In genomic region chr7:104271948-104272347, GRCh38 we compare ENCODE assay signal across 33 cellular contexts. TPM values are rescaled to one million over a fixed set of nuclear protein-coding genes. Genes with fewer than 3 reads are reported as not detected.
"Had no signal": no experiment of that assay in that cellular context is flagged by ENCODE, and none has a peak within 500 bp of the region (broad histone marks: within the 10 kb centered on the region; RNA-seq: fewer than 3 reads in every experiment).

No MANE protein-coding gene starts in this region.

- H3K27me3 ChIP-seq: body of pancreas, brain microvascular endothelial cell, breast epithelium had no signal

- H3K27ac ChIP-seq: adrenal gland, body of pancreas, brain microvascular endothelial cell, breast epithelium had no signal

- H3K9me3 ChIP-seq: adrenal gland, body of pancreas had no signal

- DNase-seq: activated B cell treated with CpG ODN at 0.5 μM for 24 hours; activated CD4-positive, alpha-beta memory T cell treated with anti-CD3 and anti-CD28 coated beads for 36 hours; activated CD4-positive, alpha-beta T cell treated with anti-CD3 and anti-CD28 coated beads for 4 hours; activated CD4-positive, alpha-beta T cell treated with anti-CD3 and anti-CD28 coated beads, Interleukin-2, amount 10 ng/mL, durations not matched to agents 24 days and 14 days; activated CD4-positive, alpha-beta T cell treated with anti-CD3 and anti-CD28 coated beads, Interleukin-2, amount 50 U/mL, for 1 hour; activated CD4-positive, alpha-beta T cell treated with anti-CD3 and anti-CD28 coated beads, Interleukin-2, amount 50 U/mL, for 4 hours; activated CD4-positive, CD25-positive, alpha-beta regulatory T cell treated with anti-CD3 and anti-CD28 coated beads, Interleukin-2, amount 50 U/mL, for 72 hours; activated CD8-positive, alpha-beta memory T cell treated with anti-CD3 and anti-CD28 coated beads, Interleukin-2, amount 50 U/mL, for 48 hours; activated CD8-positive, alpha-beta T cell treated with anti-CD3 and anti-CD28 coated beads for 36 hours; activated effector memory CD4-positive, alpha-beta T cell treated with Interleukin-2 at 50 U/mL for 16 hours; activated gamma-delta T cell treated with Interleukin-2 at 50 U/mL for 16 hours; activated naive CD4-positive, alpha-beta T cell; activated naive CD4-positive, alpha-beta T cell treated with anti-CD3 and anti-CD28 coated beads for 36 hours; activated naive CD4-positive, alpha-beta T cell treated with anti-CD3 and anti-CD28 coated beads, Interleukin-2, amount 50 U/mL, for 16 hours; activated naive CD8-positive, alpha-beta T cell treated with anti-CD3 and anti-CD28 coated beads for 36 hours; activated T-cell treated with anti-CD3 and anti-CD28 coated beads, Interleukin-2, amount 50 U/mL, for 24 hours; activated T-cell treated with anti-CD3 and anti-CD28 coated beads, Interleukin-2, amount 50 U/mL, for 48 hours; adrenal gland; amniotic stem cell; aorta; body of pancreas; brain microvascular endothelial cell; central memory CD4-positive, alpha-beta T cell; T-helper 1 cell; T-helper 2 cell; T-helper 9 cell had no signal

- H3K4me1 ChIP-seq: adrenal gland, body of pancreas, breast epithelium had no signal

- ATAC-seq: activated CD8-positive, alpha-beta T cell treated with anti-CD3 and anti-CD28 coated beads for 36 hours; activated naive CD4-positive, alpha-beta T cell treated with anti-CD3 and anti-CD28 coated beads, Interleukin-2, amount 50 U/mL, for 72 hours; body of pancreas had no signal

- H3K36me3 ChIP-seq: adrenal gland, brain microvascular endothelial cell, breast epithelium had no signal

- FAIRE-seq: astrocyte, TTC549 had no signal

- H3K4me3 ChIP-seq: adrenal gland, body of pancreas, breast epithelium had no signal

RNA-seq across cellular contexts. Expression of gene LHFPL3, which starts 56.5 kb away (rescaled TPM):
- total RNA-seq: activated B cell treated with CpG ODN at 0.5 μM for 24 hours; activated CD4-positive, alpha-beta memory T cell treated with anti-CD3 and anti-CD28 coated beads for 36 hours; activated CD4-positive, alpha-beta T cell treated with anti-CD3 and anti-CD28 coated beads, Interleukin-2, amount 10 ng/mL, durations not matched to agents 24 days and 14 days; activated CD8-positive, alpha-beta memory T cell treated with anti-CD3 and anti-CD28 coated beads for 36 hours; activated CD8-positive, alpha-beta T cell treated with anti-CD3 and anti-CD28 coated beads for 36 hours; activated naive CD4-positive, alpha-beta T cell treated with anti-CD3 and anti-CD28 coated beads for 36 hours; activated naive CD4-positive, alpha-beta T cell treated with anti-CD3 and anti-CD28 coated beads, Interleukin-2, amount 50 U/mL, for 72 hours; activated naive CD8-positive, alpha-beta T cell treated with anti-CD3 and anti-CD28 coated beads for 36 hours; activated T-helper 2 cell treated with anti-CD3 and anti-CD28 coated beads, Interferon-gamma antibody, Interleukin-2, Interleukin-4, amounts not matched to agents 10 μg/mL and 5 μg/mL and 100 μg/mL, durations not matched to agents 14 hours and 24 hours and 36 hours; aorta; astrocyte; body of pancreas; breast epithelium; cardiac septum had no signal
- polyA plus RNA-seq: adrenal gland, aorta had no signal
